16 cellular contexts compared by ENCODE assay signal in genomic region chr16:8951447-8952280, GRCh38. TPM values are rescaled to one million over a fixed set of nuclear protein-coding genes. Genes with fewer than 3 reads are reported as not detected.
DNase-seq lines count a peak whose midpoint lies in the region; ATAC-seq, FAIRE-seq and TF ChIP-seq lines count a peak whose summit lies in the region.
"Had no signal": no experiment of that assay in that cellular context is flagged by ENCODE, and none has a peak within 500 bp of the region (broad histone marks: within the 10 kb centered on the region; RNA-seq: fewer than 3 reads in every experiment).

No MANE protein-coding gene starts in this region.

- H3K4me1 ChIP-seq in muscle layer of colon (ENCODE audit: insufficient read depth, low read length) = peaks cover 64% of the 10 kb centered on the region
- peaks cover 24 to 37% of the 10 kb centered on the region in 2 donors for H3K4me1 ChIP-seq in kidney (ENCODE audit: control insufficient read depth in 1 of 2, insufficient read depth in 1 of 2, low read depth in 1 of 2, low read length in 2 of 2)

- H3K27ac Mint-ChIP-seq in CD4-positive, alpha-beta T cell = peak overlapping the region; percentile 57
- peak overlapping the region; percentile 77 for H3K27ac Mint-ChIP-seq in T-helper 17 cell
- H3K27ac Mint-ChIP-seq: activated T-helper 1 cell treated with anti-CD3 and anti-CD28 coated beads, Interleukin-12 subunit alpha, Interleukin-12 subunit beta, Interleukin-2, Interleukin-4 antibody, amounts not matched to agents 30 ng/mL and 10 ng/mL and 1 ng/mL, durations not matched to agents 14 hours and 24 hours and 36 hours had no signal

- H3K9me3 ChIP-seq in CD4-positive, alpha-beta T cell (ENCODE audit: control insufficient read depth, low read length) = no peaks in the 10 kb centered on the region
- no peaks in the 10 kb centered on the region for H3K9me3 ChIP-seq in T-helper 17 cell (ENCODE audit: control insufficient read depth, low read length, poor library complexity, severe bottlenecking)
- no peaks in the 10 kb centered on the region for H3K9me3 ChIP-seq in muscle layer of colon (ENCODE audit: low read length)
- H3K9me3 ChIP-seq in kidney (ENCODE audit: control insufficient read depth in 1 of 2, low read length in 2 of 2) = no peaks in the 10 kb centered on the region
- H3K9me3 ChIP-seq: heart right ventricle, stomach had no signal

- H3K9me3 Mint-ChIP-seq in CD4-positive, alpha-beta T cell = no peaks in the 10 kb centered on the region
- H3K9me3 Mint-ChIP-seq: activated T-helper 1 cell treated with anti-CD3 and anti-CD28 coated beads, Interleukin-12 subunit alpha, Interleukin-12 subunit beta, Interleukin-2, Interleukin-4 antibody, amounts not matched to agents 30 ng/mL and 10 ng/mL and 1 ng/mL, durations not matched to agents 14 hours and 24 hours and 36 hours; CD14-positive monocyte had no signal

- TF ChIP-seq CTCF in CD4-positive, alpha-beta T cell (IDR thresholded peaks at IDR 0.05) = no peak
- no peak for TF ChIP-seq CTCF in kidney (IDR thresholded peaks at IDR 0.05; ENCODE audit: borderline replicate concordance, extremely low read depth, insufficient read depth)

- H3K4me1 Mint-ChIP-seq in CD4-positive, alpha-beta T cell (ENCODE audit: low read depth) = peaks cover 92% of the 10 kb centered on the region
- H3K4me1 Mint-ChIP-seq in T-helper 17 cell = peaks cover 55% of the 10 kb centered on the region

- H3K36me3 Mint-ChIP-seq in CD4-positive, alpha-beta T cell (ENCODE audit: low read depth) = no peaks in the 10 kb centered on the region
- H3K36me3 Mint-ChIP-seq in T-helper 17 cell (ENCODE audit: low read depth) = no peaks in the 10 kb centered on the region

- H3K36me3 ChIP-seq in muscle layer of colon (ENCODE audit: insufficient read depth, low read length) = no peaks in the 10 kb centered on the region
- no peaks in the 10 kb centered on the region for H3K36me3 ChIP-seq in kidney (ENCODE audit: control insufficient read depth in 1 of 2, insufficient read depth in 2 of 2, low read length in 2 of 2)
- H3K36me3 ChIP-seq: heart right ventricle, stomach had no signal

- no peak for FAIRE-seq in kidney (lab: Jason Lieb, UNC)

- H3K27me3 Mint-ChIP-seq in CD4-positive, alpha-beta T cell = no peaks in the 10 kb centered on the region
- H3K27me3 Mint-ChIP-seq in T-helper 17 cell = no peaks in the 10 kb centered on the region

- no peak for ATAC-seq in CD4-positive, alpha-beta T cell (ENCODE audit: poor library complexity)
- ATAC-seq in GM21786 (IDR thresholded peaks at IDR 0.05; ENCODE audit: unreplicated experiment) = peak; percentile 48
- peak; percentile 30 for ATAC-seq in T-helper 17 cell

- no peak overlapping the region for H3K4me3 ChIP-seq in muscle layer of colon (ENCODE audit: low read depth in 1 of 2, low read length in 2 of 2)
- H3K4me3 ChIP-seq in kidney (ENCODE audit: low read length in 2 of 2) = no peak overlapping the region
- H3K4me3 ChIP-seq: heart right ventricle, stomach had no signal

- intact Hi-C loops in CD4-positive, alpha-beta T cell (cut with DNase I, micrococcal nuclease) = no loop called here
- intact Hi-C loops in kidney (cut with DNase I) = loop anchor here (10.0 kb wide), 1 partner anchor 57 kb away; no protein-coding TSS in a partner anchor

- CTCF ChIA-PET in CD4-positive, alpha-beta T cell (lab: Charles Lee) = interaction anchor here (6.7 kb wide), 1 partner anchor 15 kb away, joined by 42 read pairs; no protein-coding TSS in a partner anchor

- peak overlapping the region; percentile 66 for H3K4me3 Mint-ChIP-seq in CD4-positive, alpha-beta T cell
- peak overlapping the region; percentile 64 for H3K4me3 Mint-ChIP-seq in T-helper 17 cell
- H3K4me3 Mint-ChIP-seq: activated T-helper 1 cell treated with anti-CD3 and anti-CD28 coated beads, Interleukin-12 subunit alpha, Interleukin-12 subunit beta, Interleukin-2, Interleukin-4 antibody, amounts not matched to agents 30 ng/mL and 10 ng/mL and 1 ng/mL, durations not matched to agents 14 hours and 24 hours and 36 hours; CD14-positive monocyte had no signal

- no peaks in the 10 kb centered on the region for H3K27me3 ChIP-seq in CD4-positive, alpha-beta T cell (ENCODE audit: control insufficient read depth, insufficient read depth, low read length)
- H3K27me3 ChIP-seq in muscle layer of colon (ENCODE audit: control insufficient read depth in 1 of 2, insufficient read depth in 2 of 2, low read length in 2 of 2) = no peaks in the 10 kb centered on the region
- H3K27me3 ChIP-seq: heart right ventricle, stomach had no signal

- H3K9ac ChIP-seq in muscle layer of colon (ENCODE audit: low read length) (peak overlapping the region; percentile 5), kidney (ENCODE audit: low read length in 2 of 2) (no peak overlapping the region)

- no peak overlapping the region for H3K27ac ChIP-seq in CD4-positive, alpha-beta T cell (ENCODE audit: low read depth, low read length)
- H3K27ac ChIP-seq in muscle layer of colon (ENCODE audit: low read depth, low read length) = no peak overlapping the region
- H3K27ac ChIP-seq in kidney (ENCODE audit: low read depth in 2 of 2, low read length in 2 of 2) = no peak overlapping the region
- H3K27ac ChIP-seq: heart right ventricle had no signal

- POLR2A ChIA-PET in CD4-positive, alpha-beta T cell (lab: Charles Lee) = interaction anchor here (0.7 to 1.9 kb wide), 2 partner anchors 12 to 126 kb away, joined by 3 to 6 read pairs; partner anchors contain the start of gene USP7

- no peak for DNase-seq in CD4-positive, alpha-beta T cell
- DNase-seq in T-helper 17 cell = no peak
- DNase-seq in NCI-H2171 (lab: John Stamatoyannopoulos, UW) = no peak
- DNase-seq in OCI-M2 (lab: John Stamatoyannopoulos, UW; ENCODE audit: unreplicated experiment) = no peak
- no peak for DNase-seq in GOT3 (lab: John Stamatoyannopoulos, UW)
- no peak for DNase-seq in kidney
- DNase-seq: cortex of kidney; heart right ventricle; NCI-H510A; stimulated activated CD4-positive, alpha-beta T cell treated with anti-CD3 and anti-CD28 coated beads, Interleukin-15, amount 100 ng/mL, for 24 hours; stomach; T-helper 1 cell had no signal

RNA-seq across cellular contexts. Expression of gene USP7, which starts 12.0 kb away (rescaled TPM):
- 100 to 1,000 TPM; 259 to 268 TPM for total RNA-seq in CD4-positive, alpha-beta T cell
- total RNA-seq in T-helper 17 cell (100 to 1,000 TPM; 259 to 282 TPM), kidney (92.0 TPM)
- polyA plus RNA-seq in kidney (ENCODE audit: insufficient read depth, low read depth, low replicate concordance) = 26.7 TPM
